19 cellular contexts compared by ENCODE assay signal in genomic region chr2:38386377-38386776, GRCh38. TPM values are rescaled to one million over a fixed set of nuclear protein-coding genes. Genes with fewer than 3 reads are reported as not detected.
DNase-seq lines count a peak whose midpoint lies in the region; ATAC-seq and TF ChIP-seq lines count a peak whose summit lies in the region.
"Had no signal": no experiment of that assay in that cellular context is flagged by ENCODE, and none has a peak within 500 bp of the region (broad histone marks: within the 10 kb centered on the region; RNA-seq: fewer than 3 reads in every experiment).

No MANE protein-coding gene starts in this region.

- intact Hi-C loops in stomach (cut with DNase I; ENCODE audit: low total_unique reads), result no loop called here

- H3K4me3 ChIP-seq in NB4 (ENCODE audit: low read depth, low read length), result no peak overlapping the region
- H3K4me3 ChIP-seq in neutrophil (ENCODE audit: low read depth in 1 of 2, low read length in 1 of 2), result no peak overlapping the region
- no peak overlapping the region for H3K4me3 ChIP-seq in stomach

- TF ChIP-seq CTCF in NB4 (IDR thresholded peaks at IDR 0.05; ENCODE audit: low read depth, low read length), result no peak
- no peak for TF ChIP-seq CTCF in neutrophil (IDR thresholded peaks at IDR 0.05)
- no peak for TF ChIP-seq CTCF in stomach (IDR thresholded peaks at IDR 0.05)

- H3K9me3 ChIP-seq in neutrophil, result no peaks in the 10 kb centered on the region
- no peaks in the 10 kb centered on the region for H3K9me3 ChIP-seq in stomach

- no peaks in the 10 kb centered on the region for H3K36me3 Mint-ChIP-seq in T-helper 1 cell treated with Interleukin-12 subunit alpha and Interleukin-12 subunit beta and Interleukin-4 antibody, amounts not matched to agents 30 μg/mL and 1 μg/mL, for 36 hours (ENCODE audit: low read depth)
- H3K36me3 Mint-ChIP-seq in activated T-helper 17 cell treated with anti-CD3 and anti-CD28 coated beads, Interleukin-2, amount 50 U/mL, for 72 hours (ENCODE audit: low read depth), result no peaks in the 10 kb centered on the region
- H3K36me3 Mint-ChIP-seq: activated CD8-positive, alpha-beta memory T cell treated with anti-CD3 and anti-CD28 coated beads, Interleukin-2, amount 10 ng/mL, durations not matched to agents 7 days and 5 days had no signal

- no peaks in the 10 kb centered on the region for H3K9me3 Mint-ChIP-seq in T-helper 1 cell treated with Interleukin-12 subunit alpha and Interleukin-12 subunit beta and Interleukin-4 antibody, amounts not matched to agents 30 μg/mL and 1 μg/mL, for 36 hours
- H3K9me3 Mint-ChIP-seq in activated T-helper 17 cell treated with anti-CD3 and anti-CD28 coated beads, Interleukin-2, amount 50 U/mL, for 72 hours, result no peaks in the 10 kb centered on the region
- H3K9me3 Mint-ChIP-seq: activated T-helper 2 cell treated with anti-CD3 and anti-CD28 coated beads, Interferon-gamma antibody, Interleukin-2, Interleukin-4, amounts not matched to agents 10 μg/mL and 5 μg/mL and 100 μg/mL, durations not matched to agents 14 hours and 24 hours and 36 hours; HFFc6; T-helper 2 cell treated with Interferon-gamma antibody and Interleukin-4, amounts not matched to agents 5 μg/mL and 100 μg/mL, for 36 hours had no signal

- peaks cover 6% of the 10 kb centered on the region for H3K27me3 Mint-ChIP-seq in T-helper 1 cell treated with Interleukin-12 subunit alpha and Interleukin-12 subunit beta and Interleukin-4 antibody, amounts not matched to agents 30 μg/mL and 1 μg/mL, for 36 hours (ENCODE audit: low read depth)
- H3K27me3 Mint-ChIP-seq in activated T-helper 17 cell treated with anti-CD3 and anti-CD28 coated beads, Interleukin-2, amount 50 U/mL, for 72 hours, result peaks cover 6% of the 10 kb centered on the region

- H3K4me3 Mint-ChIP-seq in T-helper 1 cell treated with Interleukin-12 subunit alpha and Interleukin-12 subunit beta and Interleukin-4 antibody, amounts not matched to agents 30 μg/mL and 1 μg/mL, for 36 hours, result no peak overlapping the region
- H3K4me3 Mint-ChIP-seq in activated T-helper 17 cell treated with anti-CD3 and anti-CD28 coated beads, Interleukin-2, amount 50 U/mL, for 72 hours, result no peak overlapping the region
- H3K4me3 Mint-ChIP-seq: activated CD8-positive, alpha-beta memory T cell treated with anti-CD3 and anti-CD28 coated beads, Interleukin-2, amount 10 ng/mL, durations not matched to agents 7 days and 5 days; HFFc6; T-helper 2 cell treated with Interferon-gamma antibody and Interleukin-4, amounts not matched to agents 5 μg/mL and 100 μg/mL, for 36 hours had no signal

- H3K27ac ChIP-seq in neutrophil (peak overlapping the region; percentile 30), stomach (no peak overlapping the region)

- 54 to 95% (median 85%) methylated on average over 2 of the region's 2 CpGs for WGBS in stomach, 5 donors

- DNase-seq in T-helper 1 cell, result no peak
- DNase-seq in NB4 (ENCODE audit: low read depth), result peak; percentile 22
- DNase-seq in stomach, result no peak
- DNase-seq: activated CD8-positive, alpha-beta memory T cell treated with anti-CD3 and anti-CD28 coated beads, Interleukin-2, amount 10 ng/mL, durations not matched to agents 7 days and 5 days; C1 segment of cervical spinal cord; DND-41; HFFc6; Kasumi-1; NCI-H1694 treated with DMSO at 0.1 percent for 48 hours; right cardiac atrium; stimulated activated naive CD8-positive, alpha-beta T cell treated with anti-CD3 and anti-CD28 coated beads, Interleukin-15, Interleukin-2, amounts not matched to agents 100 U/mL and 50 U/mL, for 24 hours; trophoblast cell had no signal

- peaks cover 19% of the 10 kb centered on the region for H3K4me1 Mint-ChIP-seq in T-helper 1 cell treated with Interleukin-12 subunit alpha and Interleukin-12 subunit beta and Interleukin-4 antibody, amounts not matched to agents 30 μg/mL and 1 μg/mL, for 36 hours (ENCODE audit: low read depth)
- H3K4me1 Mint-ChIP-seq in activated T-helper 17 cell treated with anti-CD3 and anti-CD28 coated beads, Interleukin-2, amount 50 U/mL, for 72 hours, result peaks cover 6% of the 10 kb centered on the region

- H3K27me3 ChIP-seq in neutrophil (no peaks in the 10 kb centered on the region), stomach (no peaks in the 10 kb centered on the region)

- H3K27ac Mint-ChIP-seq in T-helper 1 cell treated with Interleukin-12 subunit alpha and Interleukin-12 subunit beta and Interleukin-4 antibody, amounts not matched to agents 30 μg/mL and 1 μg/mL, for 36 hours, result peak overlapping the region; percentile 9
- H3K27ac Mint-ChIP-seq in activated T-helper 17 cell treated with anti-CD3 and anti-CD28 coated beads, Interleukin-2, amount 50 U/mL, for 72 hours, result peak overlapping the region; percentile 3
- H3K27ac Mint-ChIP-seq: activated CD8-positive, alpha-beta memory T cell treated with anti-CD3 and anti-CD28 coated beads, Interleukin-2, amount 10 ng/mL, durations not matched to agents 7 days and 5 days; activated T-helper 2 cell treated with anti-CD3 and anti-CD28 coated beads, Interferon-gamma antibody, Interleukin-2, Interleukin-4, amounts not matched to agents 10 μg/mL and 5 μg/mL and 100 μg/mL, durations not matched to agents 14 hours and 24 hours and 36 hours; HFFc6; T-helper 2 cell treated with Interferon-gamma antibody and Interleukin-4, amounts not matched to agents 5 μg/mL and 100 μg/mL, for 36 hours had no signal

- TF ChIP-seq EP300 in stomach (IDR thresholded peaks at IDR 0.05), result no peak

- H3K36me3 ChIP-seq in neutrophil (no peaks in the 10 kb centered on the region), stomach (no peaks in the 10 kb centered on the region)

- H3K4me1 ChIP-seq in neutrophil (ENCODE audit: control insufficient read depth in 1 of 2, insufficient read depth in 1 of 2, low read depth in 1 of 2, low read length in 1 of 2) (peaks cover 16 to 18% of the 10 kb centered on the region in 2 experiments), stomach (peaks cover 0 to 22% (median 12%) of the 10 kb centered on the region in 4 donors)

- TF ChIP-seq POLR2A in NB4 (IDR thresholded peaks at IDR 0.05; ENCODE audit: extremely low read depth, insufficient read length) (no peak), stomach (IDR thresholded peaks at IDR 0.05) (no peak)

- ATAC-seq in activated T-helper 17 cell treated with anti-CD3 and anti-CD28 coated beads, Interleukin-2, amount 50 U/mL, for 72 hours (replicated peaks), result no peak
- ATAC-seq in HG03045 (IDR thresholded peaks at IDR 0.05; ENCODE audit: unreplicated experiment) (no peak), GM18867 (IDR thresholded peaks at IDR 0.05; ENCODE audit: unreplicated experiment) (no peak)
- ATAC-seq: activated CD8-positive, alpha-beta memory T cell treated with anti-CD3 and anti-CD28 coated beads, Interleukin-2, amount 10 ng/mL, durations not matched to agents 7 days and 5 days; stimulated activated naive CD8-positive, alpha-beta T cell treated with anti-CD3 and anti-CD28 coated beads, Interleukin-15, Interleukin-2, amounts not matched to agents 100 U/mL and 50 U/mL, for 24 hours had no signal

RNA-seq across cellular contexts. Expression of gene ATL2, which starts 9.3 kb away (rescaled TPM):
- 10 to 100 TPM; 30.9 to 52.8 TPM for total RNA-seq in activated T-helper 17 cell treated with anti-CD3 and anti-CD28 coated beads, Interleukin-2, amount 50 U/mL, for 72 hours
- 100 to 1,000 TPM in 3 of 5 donors, 10 to 100 TPM in 2; 52.7 to 462 (median 102) TPM for total RNA-seq in stomach
- polyA plus RNA-seq in stomach, result 10 to 100 TPM in 1 of 3 donors, 1 to 10 TPM in 2; 8.4 to 42.0 (median 8.9) TPM
